ENCODE assay signal across 5 cellular contexts in genomic region chr12:111652530-111652929, GRCh38. TPM values are rescaled to one million over a fixed set of nuclear protein-coding genes. Genes with fewer than 3 reads are reported as not detected.
DNase-seq lines count a peak whose midpoint lies in the region; ATAC-seq and TF ChIP-seq lines count a peak whose summit lies in the region.
"Not testable (repeated sequence)": the region's sequence is repeated elsewhere in the genome, so short reads cannot be mapped to it uniquely, and the experiment has no call there.

No MANE protein-coding gene starts in this region.

- H3K36me3 ChIP-seq in trophoblast cell (ENCODE audit: control insufficient read depth in 1 of 2, insufficient read depth in 2 of 2, low read length in 2 of 2) = peaks cover 34 to 46% of the 10 kb centered on the region in 2 experiments

- not testable (repeated sequence) for H2AK5ac ChIP-seq in trophoblast cell (ENCODE audit: low read length)

- H3K23ac ChIP-seq in trophoblast cell (ENCODE audit: low read length) = not testable (repeated sequence)

- not testable (repeated sequence) for H4K91ac ChIP-seq in trophoblast cell (ENCODE audit: low read depth, low read length)

- H4K12ac ChIP-seq in trophoblast cell (ENCODE audit: low read depth, low read length) = not testable (repeated sequence)

- not testable (repeated sequence) for H2AFZ ChIP-seq in trophoblast cell (ENCODE audit: insufficient read depth, low read length, poor library complexity)

- not testable (repeated sequence) for H3K14ac ChIP-seq in trophoblast cell (ENCODE audit: low read length)

- H2BK12ac ChIP-seq in trophoblast cell (ENCODE audit: low read length) = not testable (repeated sequence)

- not testable (repeated sequence) for H3K27me3 ChIP-seq in dorsolateral prefrontal cortex; trophoblast cell (ENCODE audit: insufficient read depth, low read length)

- H3K4ac ChIP-seq in trophoblast cell (ENCODE audit: low read depth, low read length) = not testable (repeated sequence)

- TF ChIP-seq CTCF in dorsolateral prefrontal cortex (IDR thresholded peaks at IDR 0.05 in 54 of 56, conservative IDR thresholded peaks at IDR 0.05 in 2 of 56; ENCODE audit: low read depth in 1 of 56, partially characterized antibody in 56 of 56) = not testable (repeated sequence)

- not testable (repeated sequence) for H3K18ac ChIP-seq in trophoblast cell (ENCODE audit: low read length)

- peak overlapping the region in 51 of 59 donors; percentile 8 to 95 (median 83) for H3K27ac ChIP-seq in dorsolateral prefrontal cortex
- not testable (repeated sequence) for H3K27ac ChIP-seq in trophoblast cell (ENCODE audit: low read depth, low read length)
- peak overlapping the region; percentile 89 for H3K27ac ChIP-seq in temporal lobe (ENCODE audit: low read depth, low read length)

- in situ Hi-C loops in Caki2 (cut with HindIII; ENCODE audit: low pct_unique_long_range_greater_than_20kb, low sequenced_read_pairs) = not testable (repeated sequence)

- H3K4me2 ChIP-seq in trophoblast cell (ENCODE audit: low read length) = not testable (repeated sequence)

- intact Hi-C loops in dorsolateral prefrontal cortex (cut with DNase I) = loop anchor here in 1 of 2 donors (10.0 kb wide), 1 partner anchor 58 kb away; the partner anchor contains the start of gene ATXN2

- H3K9me3 ChIP-seq in trophoblast cell (ENCODE audit: insufficient read depth, low read depth, low read length) = not testable (repeated sequence)

- not testable (repeated sequence) for H3K4me3 ChIP-seq in dorsolateral prefrontal cortex; trophoblast cell (ENCODE audit: low read depth, low read length)

- not testable (repeated sequence) for H2BK5ac ChIP-seq in trophoblast cell (ENCODE audit: low read depth, low read length, poor library complexity)

- not testable (repeated sequence) for H3K79me1 ChIP-seq in trophoblast cell (ENCODE audit: low read length)

- not testable (repeated sequence) for H3K9ac ChIP-seq in trophoblast cell (ENCODE audit: low read length)

- not testable (repeated sequence) for H2BK120ac ChIP-seq in trophoblast cell (ENCODE audit: insufficient read depth, low read length, poor library complexity)

- no CpG with 5 or more reads among the region's 9 CpGs for WGBS in trophoblast cell (ENCODE audit: extremely low coverage, insufficient coverage, insufficient read length)

- not testable (repeated sequence) for H4K8ac ChIP-seq in trophoblast cell (ENCODE audit: low read depth, low read length)

- peak; percentile 11 for ATAC-seq in left lobe of liver

- not testable (repeated sequence) for H3K4me1 ChIP-seq in trophoblast cell (ENCODE audit: control insufficient read depth in 1 of 2, insufficient read depth in 2 of 2, low read length in 2 of 2)

- H3K79me2 ChIP-seq in trophoblast cell (ENCODE audit: control insufficient read depth, insufficient read depth, low read length, poor library complexity) = not testable (repeated sequence)

- DNase-seq in Caki2 (ENCODE audit: low read depth) = peak; percentile 76
- not testable (repeated sequence) for DNase-seq in dorsolateral prefrontal cortex; left lobe of liver (ENCODE audit: low spot score)
- peak; percentile 22 to 53 for DNase-seq in trophoblast cell

RNA-seq across cellular contexts. Expression of gene BRAP, which starts 33.2 kb away (rescaled TPM):
- 7.1 TPM in 2 replicates for total RNA-seq in Caki2 (2014; rRNA removed; shearing (Covaris generic); ENCODE audit: low replicate concordance)
- total RNA-seq in dorsolateral prefrontal cortex = 10 to 100 TPM; 20.6 to 31.0 (median 25.6) TPM
- 7.5 TPM for total RNA-seq in left lobe of liver
- polyA plus RNA-seq in trophoblast cell (2013) = 17.1 and 17.6 TPM in 2 replicates
- total RNA-seq in temporal lobe = 17.7 TPM

RNA-seq across cellular contexts. Expression of gene ACAD10, which starts 33.3 kb away (rescaled TPM):
- total RNA-seq in Caki2 (2014; rRNA removed; shearing (Covaris generic); ENCODE audit: low replicate concordance) = 9.8 and 14.7 TPM in 2 replicates
- total RNA-seq in dorsolateral prefrontal cortex = 10 to 100 TPM; 19.3 to 49.9 (median 31.8) TPM
- 27.3 TPM for total RNA-seq in left lobe of liver
- 13.5 and 14.1 TPM in 2 replicates for polyA plus RNA-seq in trophoblast cell (2013)
- 19.7 TPM for total RNA-seq in temporal lobe

RNA-seq across cellular contexts. Expression of gene ATXN2, which starts 53.4 kb away (rescaled TPM):
- 7.5 and 8.9 TPM in 2 replicates for total RNA-seq in Caki2 (2014; rRNA removed; shearing (Covaris generic); ENCODE audit: low replicate concordance)
- 100 to 1,000 TPM in 119 of 120 experiments, 10 to 100 TPM in 1; 95.9 to 177 (median 130) TPM for total RNA-seq in dorsolateral prefrontal cortex
- 23.2 TPM for total RNA-seq in left lobe of liver
- 57.3 and 58.0 TPM in 2 replicates for polyA plus RNA-seq in trophoblast cell (2013)
- total RNA-seq in temporal lobe = 59.7 TPM
